8 cellular contexts compared by ENCODE assay signal in genomic region chr2:203535078-203535783, GRCh38. TPM values are rescaled to one million over a fixed set of nuclear protein-coding genes. Genes with fewer than 3 reads are reported as not detected.
DNase-seq lines count a peak whose midpoint lies in the region; ATAC-seq and TF ChIP-seq lines count a peak whose summit lies in the region.

A gene with protein sequence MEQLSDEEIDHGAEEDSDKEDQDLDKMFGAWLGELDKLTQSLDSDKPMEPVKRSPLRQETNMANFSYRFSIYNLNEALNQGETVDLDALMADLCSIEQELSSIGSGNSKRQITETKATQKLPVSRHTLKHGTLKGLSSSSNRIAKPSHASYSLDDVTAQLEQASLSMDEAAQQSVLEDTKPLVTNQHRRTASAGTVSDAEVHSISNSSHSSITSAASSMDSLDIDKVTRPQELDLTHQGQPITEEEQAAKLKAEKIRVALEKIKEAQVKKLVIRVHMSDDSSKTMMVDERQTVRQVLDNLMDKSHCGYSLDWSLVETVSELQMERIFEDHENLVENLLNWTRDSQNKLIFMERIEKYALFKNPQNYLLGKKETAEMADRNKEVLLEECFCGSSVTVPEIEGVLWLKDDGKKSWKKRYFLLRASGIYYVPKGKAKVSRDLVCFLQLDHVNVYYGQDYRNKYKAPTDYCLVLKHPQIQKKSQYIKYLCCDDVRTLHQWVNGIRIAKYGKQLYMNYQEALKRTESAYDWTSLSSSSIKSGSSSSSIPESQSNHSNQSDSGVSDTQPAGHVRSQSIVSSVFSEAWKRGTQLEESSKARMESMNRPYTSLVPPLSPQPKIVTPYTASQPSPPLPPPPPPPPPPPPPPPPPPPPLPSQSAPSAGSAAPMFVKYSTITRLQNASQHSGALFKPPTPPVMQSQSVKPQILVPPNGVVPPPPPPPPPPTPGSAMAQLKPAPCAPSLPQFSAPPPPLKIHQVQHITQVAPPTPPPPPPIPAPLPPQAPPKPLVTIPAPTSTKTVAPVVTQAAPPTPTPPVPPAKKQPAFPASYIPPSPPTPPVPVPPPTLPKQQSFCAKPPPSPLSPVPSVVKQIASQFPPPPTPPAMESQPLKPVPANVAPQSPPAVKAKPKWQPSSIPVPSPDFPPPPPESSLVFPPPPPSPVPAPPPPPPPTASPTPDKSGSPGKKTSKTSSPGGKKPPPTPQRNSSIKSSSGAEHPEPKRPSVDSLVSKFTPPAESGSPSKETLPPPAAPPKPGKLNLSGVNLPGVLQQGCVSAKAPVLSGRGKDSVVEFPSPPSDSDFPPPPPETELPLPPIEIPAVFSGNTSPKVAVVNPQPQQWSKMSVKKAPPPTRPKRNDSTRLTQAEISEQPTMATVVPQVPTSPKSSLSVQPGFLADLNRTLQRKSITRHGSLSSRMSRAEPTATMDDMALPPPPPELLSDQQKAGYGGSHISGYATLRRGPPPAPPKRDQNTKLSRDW (minus strand): TSS chr2:203535301. CDS start chr2:203495353, 39,948 bp downstream.

- peak within 1 kb of the TSS; percentile 61; the same call in 1 of the 2 replicates for H3K27ac ChIP-seq in MM.1S (ENCODE audit: low read length)

- no peaks in the 10 kb centered on the region for H3K27me3 ChIP-seq in MM.1S (replicated peaks; ENCODE audit: insufficient read depth, low read length)

- peaks cover 21% of the 10 kb centered on the region for H3K4me1 Mint-ChIP-seq in activated naive CD8-positive, alpha-beta T cell treated with anti-CD3 and anti-CD28 coated beads for 36 hours

- H3K36me3 Mint-ChIP-seq in activated naive CD8-positive, alpha-beta T cell treated with anti-CD3 and anti-CD28 coated beads for 36 hours: peaks cover 6% of the 10 kb centered on the region

- ATAC-seq in GM21723 (IDR thresholded peaks at IDR 0.05; ENCODE audit: unreplicated experiment) (peak; percentile 71), SK-N-SH treated with all-trans-retinoic acid at 6 μM for 48 hours (peak; percentile 80)

- no peak for TF ChIP-seq CTCF in MM.1S (IDR thresholded peaks at IDR 0.05; ENCODE audit: low read length)

- DNase-seq in COLO668 (lab: John Stamatoyannopoulos, UW; ENCODE audit: unreplicated experiment) (peak; percentile 89), MM.1S (peak; percentile 78), glomerular visceral epithelial cell (ENCODE audit: extremely low spot score) (peak; percentile 93), occipital lobe (lab: John Stamatoyannopoulos, UW) (peak; percentile 89), superior temporal gyrus (ENCODE audit: extremely low spot score) (peak; percentile 57)
- peak; percentile 71 for DNase-seq in activated naive CD8-positive, alpha-beta T cell treated with anti-CD3 and anti-CD28 coated beads for 36 hours

- peaks cover 17% of the 10 kb centered on the region for H3F3A ChIP-seq in MM.1S (ENCODE audit: insufficient read depth, low read length)

- no peaks in the 10 kb centered on the region for H4K20me1 ChIP-seq in MM.1S (ENCODE audit: insufficient read depth, low read length)

- H3K4me3 Mint-ChIP-seq in activated naive CD8-positive, alpha-beta T cell treated with anti-CD3 and anti-CD28 coated beads for 36 hours: peak within 1 kb of the TSS; percentile 79

- H3K9me3 ChIP-seq in MM.1S (replicated peaks; ENCODE audit: insufficient read depth, low read length): no peaks in the 10 kb centered on the region

- H3K4me3 ChIP-seq in MM.1S (ENCODE audit: low read length): peak within 1 kb of the TSS; percentile 89

- H3K4me1 ChIP-seq in MM.1S (ENCODE audit: low read length): peaks cover 14% of the 10 kb centered on the region; the same call in 1 of the 2 replicates

- H3K9me2 ChIP-seq in MM.1S (replicated peaks; ENCODE audit: insufficient read depth, low read length): no peaks in the 10 kb centered on the region

- peak within 1 kb of the TSS; percentile 56 for H3K27ac Mint-ChIP-seq in activated naive CD8-positive, alpha-beta T cell treated with anti-CD3 and anti-CD28 coated beads for 36 hours

- H3K36me3 ChIP-seq in MM.1S (replicated peaks; ENCODE audit: insufficient read depth, low read length): no peaks in the 10 kb centered on the region

- H3K9ac ChIP-seq in MM.1S (ENCODE audit: low read length): peak within 1 kb of the TSS; percentile 79

- peak within 1 kb of the TSS; percentile 92 for H2AFZ ChIP-seq in MM.1S (ENCODE audit: low read length)

- peaks cover 40% of the 10 kb centered on the region for H3K79me2 ChIP-seq in MM.1S (ENCODE audit: low read length)

- H3K27me3 Mint-ChIP-seq in activated naive CD8-positive, alpha-beta T cell treated with anti-CD3 and anti-CD28 coated beads for 36 hours: peaks cover 41% of the 10 kb centered on the region

- H3K9me3 Mint-ChIP-seq in activated naive CD8-positive, alpha-beta T cell treated with anti-CD3 and anti-CD28 coated beads for 36 hours: peaks cover 23% of the 10 kb centered on the region

- peak within 1 kb of the TSS; percentile 83 for H3K4me2 ChIP-seq in MM.1S (ENCODE audit: low read depth, low read length)

TF ChIP-seq in SK-N-SH treated with all-trans-retinoic acid at 6 μM for 48 hours, 23 proteins besides CTCF, POLR2A, EP300 and RAD21:
- TF ChIP-seq ISL1 (CRISPR knock-in tag; IDR thresholded peaks at IDR 0.05) (no peak), ZNF8 (CRISPR knock-in tag; IDR thresholded peaks at IDR 0.05) (no peak), GLIS3 (CRISPR knock-in tag; IDR thresholded peaks at IDR 0.05) (peak; percentile 31; the same call in 1 of the 2 replicates), TCF4 (CRISPR knock-in tag; IDR thresholded peaks at IDR 0.05; ENCODE audit: borderline replicate concordance) (no peak), PPARA (CRISPR knock-in tag; IDR thresholded peaks at IDR 0.05; ENCODE audit: borderline replicate concordance) (no peak)

RNA-seq across cellular contexts. Expression of the gene that starts here (rescaled TPM):
- 1 to 10 TPM; 1.9 to 2.3 TPM for total RNA-seq in activated naive CD8-positive, alpha-beta T cell treated with anti-CD3 and anti-CD28 coated beads for 36 hours
- total RNA-seq in occipital lobe: 39.9 TPM

Comparison
In these comparisons a context has a peak if more than half of its experiments do, and no peak if none do; other contexts are left out.
1. Peak in every context shown above with its lines: DNase-seq, ATAC-seq, H3K4me3 ChIP-seq and H3K27ac ChIP-seq.
2. RNA of the gene that starts here (total RNA-seq): 39.9 TPM in occipital lobe (single experiment); 1.9 to 2.3 TPM in activated naive CD8-positive, alpha-beta T cell treated with anti-CD3 and anti-CD28 coated beads for 36 hours; every median in the first group is over 10 times any median in the second.